13 cellular contexts compared by ENCODE assay signal in genomic region chr1:7511381-7511780, GRCh38.
DNase-seq lines count a peak whose midpoint lies in the region; ATAC-seq and TF ChIP-seq lines count a peak whose summit lies in the region.
"Had no signal": no experiment of that assay in that cellular context is flagged by ENCODE, and none has a peak within 500 bp of the region (broad histone marks: within the 10 kb centered on the region; RNA-seq: fewer than 3 reads in every experiment).

No MANE protein-coding gene starts in this region.

- no peaks in the 10 kb centered on the region for H3K9me2 ChIP-seq in hepatocyte (replicated peaks; ENCODE audit: insufficient read depth)

- peak; percentile 24 for DNase-seq in NCI-H146 treated with DMSO at 0.1 percent for 48 hours (lab: John Stamatoyannopoulos, UW; ENCODE audit: unreplicated experiment)
- DNase-seq in hepatocyte (ENCODE audit: low spot score), result no peak
- DNase-seq in caudate nucleus (lab: John Stamatoyannopoulos, UW), result no peak
- DNase-seq: BE2C; CD8-positive, alpha-beta memory T cell; DMS53; GF-D8; GOT3; H9 had no signal

- TF ChIP-seq CTCF in hepatocyte (IDR thresholded peaks at IDR 0.05; ENCODE audit: poor library complexity), result no peak

- H3K4me3 ChIP-seq in BLaER1 (no peak overlapping the region), hepatocyte (no peak overlapping the region)
- H3K4me3 ChIP-seq in BLaER1 treated with 17β-estradiol and CSF1 and Interleukin-3, amounts not matched to agents 10 nM and 100 nM, result no peak overlapping the region
- H3K4me3 ChIP-seq: A549 had no signal

- H3K9me3 ChIP-seq in BLaER1 (no peaks in the 10 kb centered on the region), hepatocyte (ENCODE audit: low read depth) (no peaks in the 10 kb centered on the region)
- no peaks in the 10 kb centered on the region for H3K9me3 ChIP-seq in BLaER1 treated with 17β-estradiol and CSF1 and Interleukin-3, amounts not matched to agents 10 nM and 100 nM (replicated peaks in 1 of 11)
- H3K9me3 ChIP-seq: A549, BE2C had no signal

- H2AFZ ChIP-seq in hepatocyte, result no peak overlapping the region

- peaks cover 57% of the 10 kb centered on the region for H3K4me1 ChIP-seq in BLaER1
- H3K4me1 ChIP-seq in BLaER1 treated with 17β-estradiol and CSF1 and Interleukin-3, amounts not matched to agents 10 nM and 100 nM, result peaks cover 6 to 59% (median 38%) of the 10 kb centered on the region in 10 experiments
- H3K4me1 ChIP-seq in hepatocyte (ENCODE audit: insufficient read depth), result peaks cover 15% of the 10 kb centered on the region

- ATAC-seq in HG03378 (IDR thresholded peaks at IDR 0.05; ENCODE audit: unreplicated experiment), result no peak

- H3K27me3 ChIP-seq in BLaER1 (no peaks in the 10 kb centered on the region), hepatocyte (no peaks in the 10 kb centered on the region)
- no peaks in the 10 kb centered on the region for H3K27me3 ChIP-seq in BLaER1 treated with 17β-estradiol and CSF1 and Interleukin-3, amounts not matched to agents 10 nM and 100 nM
- H3K27me3 ChIP-seq: BE2C had no signal

- no peaks in the 10 kb centered on the region for H3K79me2 ChIP-seq in hepatocyte

- 62% methylated on average over 2 of the region's 2 CpGs for WGBS in hepatocyte (ENCODE audit: low lambda C conversion rate, missing lambda C conversion rate)

- H3K36me3 ChIP-seq in BLaER1 (no peaks in the 10 kb centered on the region), hepatocyte (replicated peaks; ENCODE audit: insufficient read depth, low read depth) (no peaks in the 10 kb centered on the region)
- no peaks in the 10 kb centered on the region for H3K36me3 ChIP-seq in BLaER1 treated with 17β-estradiol and CSF1 and Interleukin-3, amounts not matched to agents 10 nM and 100 nM
- H3K36me3 ChIP-seq: BE2C had no signal

- H4K20me1 ChIP-seq in BLaER1 (no peaks in the 10 kb centered on the region), hepatocyte (ENCODE audit: insufficient read depth, poor library complexity, severe bottlenecking) (no peaks in the 10 kb centered on the region)
- H4K20me1 ChIP-seq in BLaER1 treated with 17β-estradiol and CSF1 and Interleukin-3, amounts not matched to agents 10 nM and 100 nM, result no peaks in the 10 kb centered on the region; a peak in 1 of 22 replicates

- 0 out of 2 replicates have a peak overlapping the region, but pooled peaks have one; percentile 34 for H3K9ac ChIP-seq in BLaER1
- 0 out of 22 replicates have a peak overlapping the region, but pooled peaks of 2 of the 11 experiments have one; percentile 3 to 37 for H3K9ac ChIP-seq in BLaER1 treated with 17β-estradiol and CSF1 and Interleukin-3, amounts not matched to agents 10 nM and 100 nM

- no peak overlapping the region for H3K27ac ChIP-seq in BLaER1
- H3K27ac ChIP-seq in BLaER1 treated with 17β-estradiol and CSF1 and Interleukin-3, amounts not matched to agents 10 nM and 100 nM, result no peak overlapping the region
- peak overlapping the region; percentile 84 for H3K27ac ChIP-seq in hepatocyte
- H3K27ac ChIP-seq in caudate nucleus (ENCODE audit: low read depth, low read length), result no peak overlapping the region

- peak overlapping the region; percentile 77 for H3K4me2 ChIP-seq in BLaER1
- H3K4me2 ChIP-seq in BLaER1 treated with 17β-estradiol and CSF1 and Interleukin-3, amounts not matched to agents 10 nM and 100 nM, result peak overlapping the region in 8 of 11 experiments; percentile 41 to 74 (median 56); a peak in 15 of 22 replicates
- no peak overlapping the region for H3K4me2 ChIP-seq in hepatocyte
